ENCODE assay signal across 17 cellular contexts in the genomic region with DNA sequence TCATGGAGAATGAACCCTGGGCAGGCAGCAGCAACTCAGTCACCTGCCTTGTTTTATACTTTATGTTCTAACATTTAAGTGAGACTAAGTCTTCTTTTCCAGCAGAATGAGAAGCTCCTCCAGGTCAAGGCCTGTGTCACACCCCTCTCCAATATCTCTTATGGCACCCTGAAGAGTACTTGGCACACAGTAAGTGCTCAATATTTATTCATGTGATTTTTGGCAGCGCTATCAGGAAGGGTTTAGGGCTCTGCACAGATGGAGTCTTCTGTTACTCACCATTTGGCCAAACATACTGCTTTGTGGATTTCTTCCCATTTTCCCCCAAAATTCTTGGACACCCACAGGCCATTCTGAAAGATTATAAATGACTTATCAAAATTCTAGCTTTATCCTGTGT. TPM values are rescaled to one million over a fixed set of nuclear protein-coding genes. Genes with fewer than 3 reads are reported as not detected.
DNase-seq lines count a peak whose midpoint lies in the region; ATAC-seq and TF ChIP-seq lines count a peak whose summit lies in the region.
"Had no signal": no experiment of that assay in that cellular context is flagged by ENCODE, and none has a peak within 500 bp of the region (broad histone marks: within the 10 kb centered on the region; RNA-seq: fewer than 3 reads in every experiment).

No MANE protein-coding gene starts in this region.

- H3K4me3 ChIP-seq in fibroblast of mammary gland (ENCODE audit: control insufficient read depth, low read depth, low read length) (no peak overlapping the region), upper lobe of right lung (no peak overlapping the region)
- H3K4me3 ChIP-seq: HAP-1 had no signal

- no peak for TF ChIP-seq CTCF in fibroblast of mammary gland (conservative IDR thresholded peaks at IDR 0.05; ENCODE audit: control insufficient read depth, insufficient read depth, low read depth, low read length)
- no peak for TF ChIP-seq CTCF in nephron (IDR thresholded peaks at IDR 0.05; ENCODE audit: unreplicated experiment in 3 of 3)
- no peak for TF ChIP-seq CTCF in upper lobe of right lung (IDR thresholded peaks at IDR 0.05)

- no peak overlapping the region for H3K27ac ChIP-seq in upper lobe of right lung
- H3K27ac ChIP-seq: 22Rv1 had no signal

- H3K4me1 Mint-ChIP-seq in nephron, result peaks cover 25% of the 10 kb centered on the region
- H3K4me1 Mint-ChIP-seq: CD14-positive monocyte had no signal

- DNase-seq in NCI-H1092 treated with DMSO at 0.1 percent for 48 hours (lab: John Stamatoyannopoulos, UW) (peak; percentile 19), NCI-H1092 (lab: John Stamatoyannopoulos, UW) (no peak), fibroblast of mammary gland (ENCODE audit: low read depth) (peak; percentile 12), upper lobe of right lung (no peak), occipital lobe (lab: John Stamatoyannopoulos, UW) (no peak)
- DNase-seq: IMR-90; NCI-H1694 treated with DMSO at 0.1 percent for 48 hours; NCI-H345; NCI-H69; NK-92 treated with Interleukin-12 subunit alpha and Interleukin-12 subunit beta, amount 100 ng/mL, for 24 hours had no signal

- H3K36me3 Mint-ChIP-seq in nephron (ENCODE audit: low read depth), result peaks cover 10% of the 10 kb centered on the region

- H3K9me3 Mint-ChIP-seq in nephron, result no peaks in the 10 kb centered on the region

- H3K9me3 ChIP-seq in upper lobe of right lung, result no peaks in the 10 kb centered on the region
- H3K9me3 ChIP-seq: HAP-1 had no signal

- no peak overlapping the region for H3K4me3 Mint-ChIP-seq in nephron
- H3K4me3 Mint-ChIP-seq: CD14-positive monocyte had no signal

- peaks cover 10% of the 10 kb centered on the region for H3K4me1 ChIP-seq in upper lobe of right lung
- H3K4me1 ChIP-seq: HAP-1 had no signal

- H3K27ac Mint-ChIP-seq in nephron, result peak overlapping the region in 2 of 3 experiments; percentile 18 to 65

- ATAC-seq in upper lobe of right lung, result peak; percentile 86
- ATAC-seq in HG02885 (IDR thresholded peaks at IDR 0.05; ENCODE audit: poor library complexity, unreplicated experiment), result no peak
- no peak for ATAC-seq in GM18519 (IDR thresholded peaks at IDR 0.05; ENCODE audit: low FRiP score, unreplicated experiment)
- ATAC-seq: Right ventricle myocardium inferior had no signal

- intact Hi-C loops in upper lobe of right lung (cut with DNase I), result no loop called here

- no peaks in the 10 kb centered on the region for H3K27me3 ChIP-seq in upper lobe of right lung

- no peaks in the 10 kb centered on the region for H3K27me3 Mint-ChIP-seq in nephron (ENCODE audit: low read depth)

- H3K36me3 ChIP-seq in upper lobe of right lung, result peaks cover 65% of the 10 kb centered on the region

RNA-seq across cellular contexts. Expression of gene MYBPHL, which starts 43.8 kb away (rescaled TPM):
- total RNA-seq in upper lobe of right lung, result 3.6 TPM
- not detected for total RNA-seq in occipital lobe
- total RNA-seq: IMR-90, Right ventricle myocardium inferior had no signal

RNA-seq across cellular contexts. Expression of gene SORT1, which starts 47.1 kb away (rescaled TPM):
- total RNA-seq in upper lobe of right lung (183 TPM), occipital lobe (48.2 TPM)

Comparison
In these comparisons a context has a peak if more than half of its experiments do, and no peak if none do; other contexts are left out.
1. DNase-seq: peak in NCI-H1092 treated with DMSO at 0.1 percent for 48 hours (single experiment) and fibroblast of mammary gland (single experiment); none in NCI-H1092 (single experiment), upper lobe of right lung (single experiment) and occipital lobe (single experiment).